8 cellular contexts compared by ENCODE assay signal in the genomic region with DNA sequence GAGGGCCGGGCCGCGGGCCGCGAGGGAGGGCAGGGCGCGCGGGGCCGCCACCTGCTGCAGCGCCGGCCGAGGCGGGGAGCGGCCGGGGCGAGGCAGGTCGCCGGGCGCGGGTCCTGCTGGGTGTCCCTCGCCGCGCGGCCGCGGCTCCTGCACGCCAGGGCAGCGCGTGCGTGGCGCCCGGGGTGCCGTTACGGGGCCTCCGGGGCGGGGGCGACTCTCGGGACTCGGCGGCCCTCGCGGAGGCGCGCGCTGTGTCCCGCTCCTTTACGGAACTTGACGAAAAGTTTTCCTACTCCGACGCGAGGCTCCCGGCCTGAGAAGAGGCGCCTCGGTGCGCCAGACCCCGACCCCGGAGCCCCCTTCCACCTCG. TPM values are rescaled to one million over a fixed set of nuclear protein-coding genes. Genes with fewer than 3 reads are reported as not detected.
DNase-seq lines count a peak whose midpoint lies in the region; ATAC-seq and TF ChIP-seq lines count a peak whose summit lies in the region.

No MANE protein-coding gene starts in this region.

- no peaks in the 10 kb centered on the region for H3K9me2 ChIP-seq in HCT116 (ENCODE audit: insufficient read depth)

- BruUV-seq in HCT116 (replicated peaks; lab: Mats Ljungman, UMichigan) (no TSS peak), MCF 10A (replicated peaks; lab: Mats Ljungman, UMichigan) (no TSS peak)

- no peak overlapping the region for H2AFZ ChIP-seq in HCT116 (ENCODE audit: low read depth, low read length, poor library complexity, severe bottlenecking)

- H3K27me3 ChIP-seq in HCT116 (ENCODE audit: insufficient read depth, low read length) (no peaks in the 10 kb centered on the region), lower lobe of right lung (ENCODE audit: low read depth) (no peaks in the 10 kb centered on the region), suprapubic skin (no peaks in the 10 kb centered on the region)

- H3K27ac ChIP-seq in HCT116 (ENCODE audit: low read depth, low read length), result peak overlapping the region; percentile 95; the same call in 1 of the 2 replicates
- H3K27ac ChIP-seq in lower lobe of right lung, result peak overlapping the region; percentile 97
- peak overlapping the region; percentile 97 for H3K27ac ChIP-seq in suprapubic skin

- H3K27me3 Mint-ChIP-seq in MCF 10A (ENCODE audit: insufficient read depth, unreplicated experiment), result no peaks in the 10 kb centered on the region

- intact Hi-C loops in HCT116 (cut with micrococcal nuclease) (loop anchor here (5.0 kb wide), 1 partner anchor 77 kb away; no protein-coding TSS in a partner anchor), MCF 10A (cut with micrococcal nuclease) (loop anchor here (1.0 to 5.0 kb wide), 2 partner anchors 77 to 158 kb away; a partner anchor contains a TSS), lower lobe of right lung (cut with DNase I) (no loop called here)

- H3K4me1 Mint-ChIP-seq in MCF 10A (ENCODE audit: insufficient read depth, unreplicated experiment), result peaks cover 29% of the 10 kb centered on the region

- peaks cover 11 to 35% of the 10 kb centered on the region in 2 experiments for H3K4me1 ChIP-seq in HCT116 (ENCODE audit: control insufficient read depth in 1 of 2, insufficient read depth in 2 of 2, low read length in 2 of 2)
- peaks cover 41% of the 10 kb centered on the region for H3K4me1 ChIP-seq in lower lobe of right lung
- peaks cover 44% of the 10 kb centered on the region for H3K4me1 ChIP-seq in suprapubic skin

- ATAC-seq in GM18508 (IDR thresholded peaks at IDR 0.05; ENCODE audit: insufficient read depth, unreplicated experiment) (peak; percentile 5), HCT116 (peak; percentile 46), lower lobe of right lung (peak; percentile 9 to 30)

- peak overlapping the region; percentile 72 to 88 for H3K4me3 ChIP-seq in HCT116 (replicated peaks in 1 of 2; ENCODE audit: low read depth in 1 of 2, low read length in 2 of 2)
- H3K4me3 ChIP-seq in lower lobe of right lung, result peak overlapping the region; percentile 90
- H3K4me3 ChIP-seq in suprapubic skin, result peak overlapping the region; percentile 70

- H3K27ac Mint-ChIP-seq in MCF 10A (ENCODE audit: low read depth, unreplicated experiment), result peak overlapping the region; percentile 46

- POLR2A ChIA-PET in HCT116 (lab: Charles Lee), result interaction anchor here (0.6 to 1.5 kb wide), 2 partner anchors 133 to 191 kb away, joined by 5 to 6 read pairs; a partner anchor contains a TSS
- POLR2A ChIA-PET in MCF 10A (lab: Yijun Ruan, JAX), result interaction anchor here (0.7 to 5.8 kb wide), 14 partner anchors 9 to 276 kb away, joined by 3 to 46 read pairs (median 4); a partner anchor contains a TSS

- H3K79me2 ChIP-seq in HCT116 (ENCODE audit: insufficient read depth, low read length), result peaks cover 28% of the 10 kb centered on the region

- H3K36me3 ChIP-seq in HCT116 (ENCODE audit: control insufficient read depth in 1 of 2, insufficient read depth in 2 of 2, low read length in 2 of 2), result no peaks in the 10 kb centered on the region
- no peaks in the 10 kb centered on the region for H3K36me3 ChIP-seq in lower lobe of right lung
- no peaks in the 10 kb centered on the region for H3K36me3 ChIP-seq in suprapubic skin

- TF ChIP-seq POLR2A in HCT116 (IDR thresholded peaks at IDR 0.05; ENCODE audit: borderline replicate concordance, extremely low read depth, insufficient read depth, insufficient read length) (no peak), suprapubic skin (IDR thresholded peaks at IDR 0.05) (no peak)

- H3K4me3 Mint-ChIP-seq in MCF 10A (ENCODE audit: unreplicated experiment), result peak overlapping the region; percentile 91

- no peaks in the 10 kb centered on the region for H4K20me1 ChIP-seq in HCT116 (ENCODE audit: insufficient read depth)

- H3K36me3 Mint-ChIP-seq in MCF 10A (ENCODE audit: insufficient read depth, unreplicated experiment), result no peaks in the 10 kb centered on the region

- no peak for DNase-seq in HCT116 (ENCODE audit: low read depth, low spot score)
- peak; percentile 62 for DNase-seq in NCI-H69 (lab: John Stamatoyannopoulos, UW)
- DNase-seq in MCF 10A (ENCODE audit: unreplicated experiment), result no peak
- peak; percentile 77 for DNase-seq in lower lobe of right lung
- DNase-seq in suprapubic skin (ENCODE audit: low spot score in 2 of 2), result no peak
- DNase-seq in NCI-H82 treated with DMSO at 0.1 percent for 48 hours (lab: John Stamatoyannopoulos, UW; ENCODE audit: unreplicated experiment), result no peak
- DNase-seq in SHP77 (lab: John Stamatoyannopoulos, UW), result no peak

- CTCF ChIA-PET in HCT116 (lab: Charles Lee) (interaction anchor here (0.8 to 2.9 kb wide), 4 partner anchors 36 to 173 kb away, joined by 3 to 11 read pairs (median 4); no protein-coding TSS in a partner anchor), MCF 10A (lab: Yijun Ruan, JAX) (interaction anchor here (0.5 to 1.6 kb wide), 4 partner anchors 10 to 1043 kb away, joined by 3 to 4 read pairs (median 3); no protein-coding TSS in a partner anchor)

- no peak for TF ChIP-seq EP300 in suprapubic skin (IDR thresholded peaks at IDR 0.05)

- WGBS in suprapubic skin, result no CpG with 5 or more reads among the region's 58 CpGs

- H3K9me3 ChIP-seq in HCT116 (ENCODE audit: control insufficient read depth in 1 of 2, insufficient read depth in 1 of 2, low read depth in 1 of 2, low read length in 2 of 2), result no peaks in the 10 kb centered on the region
- H3K9me3 ChIP-seq in lower lobe of right lung, result no peaks in the 10 kb centered on the region
- H3K9me3 ChIP-seq in suprapubic skin, result no peaks in the 10 kb centered on the region

- H3K4me2 ChIP-seq in HCT116 (ENCODE audit: low read length), result peak overlapping the region; percentile 100

- no peak for TF ChIP-seq RAD21 in HCT116 (IDR thresholded peaks at IDR 0.05; ENCODE audit: low read depth)

- H3K9ac ChIP-seq in HCT116 (ENCODE audit: low read length), result peak overlapping the region; percentile 83

- RAD21 ChIA-PET in HCT116 (lab: Charles Lee; ENCODE audit: low non-redundant PET in 1 of 2, low total read pairs in 2 of 2, uncharacterized antibody in 2 of 2, unreplicated experiment in 2 of 2), result interaction anchor here in 1 of 2 experiments (0.7 kb wide), 1 partner anchor 133 kb away, joined by 4 read pairs; a partner anchor contains a TSS

- TF ChIP-seq CTCF in HCT116 (IDR thresholded peaks at IDR 0.05 in 2 of 3, conservative IDR thresholded peaks at IDR 0.05 in 1 of 3; ENCODE audit: borderline replicate concordance in 1 of 3, insufficient read depth in 1 of 3, low read depth in 2 of 3, low read length in 2 of 3) (no peak), MCF 10A (IDR thresholded peaks at IDR 0.05; ENCODE audit: unreplicated experiment) (no peak), lower lobe of right lung (IDR thresholded peaks at IDR 0.05) (no peak), suprapubic skin (IDR thresholded peaks at IDR 0.05) (no peak)

- no peaks in the 10 kb centered on the region for H3K9me3 Mint-ChIP-seq in MCF 10A (ENCODE audit: unreplicated experiment)

TF ChIP-seq in HCT116, 20 proteins besides CTCF, POLR2A, EP300 and RAD21:
- TF ChIP-seq ZFX (IDR thresholded peaks at IDR 0.05) (peak; percentile 82; the same call in 1 of the 2 replicates), CBX3 (IDR thresholded peaks at IDR 0.05; ENCODE audit: low read depth) (no peak)

RNA-seq across cellular contexts. Expression of a gene that starts 0.3 kb away (rescaled TPM):
- total RNA-seq in HCT116 (2021; ENCODE audit: unreplicated experiment) (62.9 TPM), MCF 10A (2022) (52.6 and 55.1 TPM in 2 replicates), lower lobe of right lung (60.7 TPM), suprapubic skin (100 to 1,000 TPM in 2 of 4 donors, 10 to 100 TPM in 2; 55.0 to 111 (median 97.9) TPM)
- 38.5 and 41.2 TPM in 2 replicates for polyA plus RNA-seq in HCT116 (2012)

Comparison
In these comparisons a context has a peak if more than half of its experiments do, and no peak if none do; other contexts are left out.
1. DNase-seq: peak in NCI-H69 (single experiment) and lower lobe of right lung (single experiment); none in HCT116 (single experiment), MCF 10A (single experiment), suprapubic skin (0 of 2), NCI-H82 treated with DMSO at 0.1 percent for 48 hours (single experiment) and SHP77 (0 of 2).
2. Peak in every context shown above with its lines, with median percentiles within 50 percentile points of each other: ATAC-seq, H3K27ac ChIP-seq and H3K4me3 ChIP-seq.